In genomic region chr16:89505204-89506112, GRCh38 we compare ENCODE assay signal across 1 cellular context.
TF ChIP-seq lines count a peak whose summit lies in the region.

No MANE protein-coding gene starts in this region.

TF ChIP-seq in IMR-90, 13 proteins besides CTCF, POLR2A, EP300 and RAD21 (continued from another document):
- no peak for TF ChIP-seq ELK1 (IDR thresholded peaks at IDR 0.05; ENCODE audit: borderline replicate concordance, low read depth, low read length)
TF ChIP-seq in IMR-90: peak in this region for 5.
